8 cellular contexts compared by ENCODE assay signal in genomic region chr3:153160451-153161137, GRCh38. TPM values are rescaled to one million over a fixed set of nuclear protein-coding genes. Genes with fewer than 3 reads are reported as not detected.
DNase-seq lines count a peak whose midpoint lies in the region; ATAC-seq lines count a peak whose summit lies in the region.

No MANE protein-coding gene starts in this region.

- peak overlapping the region; percentile 51 for H3K4me3 ChIP-seq in ectodermal cell (ENCODE audit: insufficient read depth, low read depth, low read length)

- DNase-seq in NCI-H2081 (lab: John Stamatoyannopoulos, UW) (peak; percentile 53 to 71), NCI-H2081 treated with DMSO at 0.1 percent for 48 hours (lab: John Stamatoyannopoulos, UW) (no peak), NCI-H446 (lab: John Stamatoyannopoulos, UW) (peak; percentile 61 to 82), lung microvascular endothelial cell (ENCODE audit: low read depth in 2 of 2) (peak; percentile 83 to 92)
- DNase-seq in activated CD4-positive, alpha-beta memory T cell treated with anti-CD3 and anti-CD28 coated beads for 36 hours, result peak; percentile 92
- peak; percentile 57 to 72 (median 71) for DNase-seq in stimulated activated CD4-positive, alpha-beta T cell treated with anti-CD3 and anti-CD28 coated beads, TNF-alpha, amount 100 ng/mL, for 48 hours (ENCODE audit: low read depth in 3 of 3)

- intact Hi-C loops in activated CD4-positive, alpha-beta memory T cell treated with anti-CD3 and anti-CD28 coated beads for 36 hours (cut with micrococcal nuclease), result loop anchor here (1.0 to 10.0 kb wide), 13 partner anchors 22 to 1958 kb away; partner anchors contain the start of genes DHX36, GPR171 and MBNL1

- ATAC-seq in HG02884 (IDR thresholded peaks at IDR 0.05; ENCODE audit: unreplicated experiment), result peak; percentile 12

- H3K27me3 Mint-ChIP-seq in activated CD4-positive, alpha-beta memory T cell treated with anti-CD3 and anti-CD28 coated beads for 36 hours, result no peaks in the 10 kb centered on the region

- 1% methylated on average over 43 of the region's 43 CpGs for WGBS in ectodermal cell, 2 experiments

- H3K4me1 ChIP-seq in ectodermal cell (ENCODE audit: control insufficient read depth, insufficient read depth, low read length), result peaks cover 6% of the 10 kb centered on the region

- no peaks in the 10 kb centered on the region for H3K9me3 Mint-ChIP-seq in activated CD4-positive, alpha-beta memory T cell treated with anti-CD3 and anti-CD28 coated beads for 36 hours

- H3K4me1 Mint-ChIP-seq in activated CD4-positive, alpha-beta memory T cell treated with anti-CD3 and anti-CD28 coated beads for 36 hours (ENCODE audit: low read depth), result peaks cover 19% of the 10 kb centered on the region

- no peaks in the 10 kb centered on the region for H3K36me3 ChIP-seq in ectodermal cell (ENCODE audit: control insufficient read depth, insufficient read depth, low read length)

- H3K9me3 ChIP-seq in ectodermal cell (ENCODE audit: control insufficient read depth, low read length), result no peaks in the 10 kb centered on the region

- CTCF ChIA-PET in activated CD4-positive, alpha-beta memory T cell treated with anti-CD3 and anti-CD28 coated beads for 36 hours (lab: Charles Lee), result interaction anchor here (0.7 to 2.5 kb wide), 7 partner anchors 11 to 464 kb away, joined by 3 to 17 read pairs (median 4); no protein-coding TSS in a partner anchor

- POLR2A ChIA-PET in activated CD4-positive, alpha-beta memory T cell treated with anti-CD3 and anti-CD28 coated beads for 36 hours (lab: Charles Lee), result interaction anchor here (1.0 to 2.7 kb wide), 10 partner anchors 12 to 464 kb away, joined by 3 to 16 read pairs (median 7); no protein-coding TSS in a partner anchor

- H3K36me3 Mint-ChIP-seq in activated CD4-positive, alpha-beta memory T cell treated with anti-CD3 and anti-CD28 coated beads for 36 hours, result peaks cover 21% of the 10 kb centered on the region

- peak overlapping the region; percentile 98 for H3K27ac Mint-ChIP-seq in activated CD4-positive, alpha-beta memory T cell treated with anti-CD3 and anti-CD28 coated beads for 36 hours

- peak overlapping the region; percentile 85 for H3K27ac ChIP-seq in ectodermal cell (ENCODE audit: insufficient read depth, low read depth, low read length, poor library complexity, severe bottlenecking)

- peak overlapping the region; percentile 93 for H3K4me3 Mint-ChIP-seq in activated CD4-positive, alpha-beta memory T cell treated with anti-CD3 and anti-CD28 coated beads for 36 hours

- H3K27me3 ChIP-seq in ectodermal cell (ENCODE audit: control insufficient read depth, insufficient read depth, low read length, poor library complexity, severe bottlenecking), result no peaks in the 10 kb centered on the region

RNA-seq across cellular contexts. Expression of gene RAP2B, which starts 1.4 kb away (rescaled TPM):
- total RNA-seq in activated CD4-positive, alpha-beta memory T cell treated with anti-CD3 and anti-CD28 coated beads for 36 hours, result 10 to 100 TPM; 12.7 to 13.0 TPM
- polyA plus RNA-seq in ectodermal cell (2013, experiment 1 of 4), result 16.5 TPM
- polyA plus RNA-seq in ectodermal cell (2013, experiment 2 of 4), result 15.7 TPM
- polyA plus RNA-seq in ectodermal cell (2013, experiment 3 of 4), result 10.5 TPM
- polyA plus RNA-seq in ectodermal cell (2013, experiment 4 of 4), result 11.7 TPM
- 12.5 and 16.1 TPM in 2 replicates for total RNA-seq in lung microvascular endothelial cell
